Comparison of ENCODE assay signal across 2 cellular contexts in the genomic region with DNA sequence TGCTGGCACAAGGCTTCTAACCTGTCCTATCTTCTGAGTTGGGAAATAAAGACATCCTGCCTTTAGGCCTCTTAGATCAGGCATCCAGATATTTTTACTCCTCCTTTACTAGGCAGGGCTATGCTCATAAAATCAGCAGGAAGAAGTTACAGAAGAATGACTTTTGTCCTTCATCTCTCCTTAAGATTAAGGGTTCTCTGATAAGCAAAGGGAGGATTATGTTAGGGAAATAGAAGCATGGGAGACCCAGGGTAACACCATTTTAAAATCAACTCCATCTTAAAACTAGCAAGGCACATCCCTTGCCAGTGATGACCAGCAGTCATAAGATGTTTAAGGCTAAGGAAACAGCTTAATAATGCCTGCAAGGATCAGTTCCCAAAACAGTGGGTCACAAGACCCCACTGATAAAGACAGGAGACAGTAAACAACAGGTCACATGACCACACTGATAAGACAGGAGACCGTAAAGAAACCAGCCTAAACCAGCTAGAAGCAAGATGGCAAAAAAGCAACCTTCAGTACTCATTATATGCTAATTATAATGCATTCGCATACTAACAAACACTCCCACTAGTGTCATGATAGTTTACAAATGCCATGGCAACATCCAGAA.
A peak's percentile ranks its signal among the peaks of the same experiment; 100 is the strongest.
TF ChIP-seq lines count a peak whose summit lies in the region.

No MANE protein-coding gene starts in this region.

TF ChIP-seq in GM23338, 12 proteins besides CTCF, POLR2A, EP300 and RAD21 (continues in another document):
- TF ChIP-seq, protein P1, sequence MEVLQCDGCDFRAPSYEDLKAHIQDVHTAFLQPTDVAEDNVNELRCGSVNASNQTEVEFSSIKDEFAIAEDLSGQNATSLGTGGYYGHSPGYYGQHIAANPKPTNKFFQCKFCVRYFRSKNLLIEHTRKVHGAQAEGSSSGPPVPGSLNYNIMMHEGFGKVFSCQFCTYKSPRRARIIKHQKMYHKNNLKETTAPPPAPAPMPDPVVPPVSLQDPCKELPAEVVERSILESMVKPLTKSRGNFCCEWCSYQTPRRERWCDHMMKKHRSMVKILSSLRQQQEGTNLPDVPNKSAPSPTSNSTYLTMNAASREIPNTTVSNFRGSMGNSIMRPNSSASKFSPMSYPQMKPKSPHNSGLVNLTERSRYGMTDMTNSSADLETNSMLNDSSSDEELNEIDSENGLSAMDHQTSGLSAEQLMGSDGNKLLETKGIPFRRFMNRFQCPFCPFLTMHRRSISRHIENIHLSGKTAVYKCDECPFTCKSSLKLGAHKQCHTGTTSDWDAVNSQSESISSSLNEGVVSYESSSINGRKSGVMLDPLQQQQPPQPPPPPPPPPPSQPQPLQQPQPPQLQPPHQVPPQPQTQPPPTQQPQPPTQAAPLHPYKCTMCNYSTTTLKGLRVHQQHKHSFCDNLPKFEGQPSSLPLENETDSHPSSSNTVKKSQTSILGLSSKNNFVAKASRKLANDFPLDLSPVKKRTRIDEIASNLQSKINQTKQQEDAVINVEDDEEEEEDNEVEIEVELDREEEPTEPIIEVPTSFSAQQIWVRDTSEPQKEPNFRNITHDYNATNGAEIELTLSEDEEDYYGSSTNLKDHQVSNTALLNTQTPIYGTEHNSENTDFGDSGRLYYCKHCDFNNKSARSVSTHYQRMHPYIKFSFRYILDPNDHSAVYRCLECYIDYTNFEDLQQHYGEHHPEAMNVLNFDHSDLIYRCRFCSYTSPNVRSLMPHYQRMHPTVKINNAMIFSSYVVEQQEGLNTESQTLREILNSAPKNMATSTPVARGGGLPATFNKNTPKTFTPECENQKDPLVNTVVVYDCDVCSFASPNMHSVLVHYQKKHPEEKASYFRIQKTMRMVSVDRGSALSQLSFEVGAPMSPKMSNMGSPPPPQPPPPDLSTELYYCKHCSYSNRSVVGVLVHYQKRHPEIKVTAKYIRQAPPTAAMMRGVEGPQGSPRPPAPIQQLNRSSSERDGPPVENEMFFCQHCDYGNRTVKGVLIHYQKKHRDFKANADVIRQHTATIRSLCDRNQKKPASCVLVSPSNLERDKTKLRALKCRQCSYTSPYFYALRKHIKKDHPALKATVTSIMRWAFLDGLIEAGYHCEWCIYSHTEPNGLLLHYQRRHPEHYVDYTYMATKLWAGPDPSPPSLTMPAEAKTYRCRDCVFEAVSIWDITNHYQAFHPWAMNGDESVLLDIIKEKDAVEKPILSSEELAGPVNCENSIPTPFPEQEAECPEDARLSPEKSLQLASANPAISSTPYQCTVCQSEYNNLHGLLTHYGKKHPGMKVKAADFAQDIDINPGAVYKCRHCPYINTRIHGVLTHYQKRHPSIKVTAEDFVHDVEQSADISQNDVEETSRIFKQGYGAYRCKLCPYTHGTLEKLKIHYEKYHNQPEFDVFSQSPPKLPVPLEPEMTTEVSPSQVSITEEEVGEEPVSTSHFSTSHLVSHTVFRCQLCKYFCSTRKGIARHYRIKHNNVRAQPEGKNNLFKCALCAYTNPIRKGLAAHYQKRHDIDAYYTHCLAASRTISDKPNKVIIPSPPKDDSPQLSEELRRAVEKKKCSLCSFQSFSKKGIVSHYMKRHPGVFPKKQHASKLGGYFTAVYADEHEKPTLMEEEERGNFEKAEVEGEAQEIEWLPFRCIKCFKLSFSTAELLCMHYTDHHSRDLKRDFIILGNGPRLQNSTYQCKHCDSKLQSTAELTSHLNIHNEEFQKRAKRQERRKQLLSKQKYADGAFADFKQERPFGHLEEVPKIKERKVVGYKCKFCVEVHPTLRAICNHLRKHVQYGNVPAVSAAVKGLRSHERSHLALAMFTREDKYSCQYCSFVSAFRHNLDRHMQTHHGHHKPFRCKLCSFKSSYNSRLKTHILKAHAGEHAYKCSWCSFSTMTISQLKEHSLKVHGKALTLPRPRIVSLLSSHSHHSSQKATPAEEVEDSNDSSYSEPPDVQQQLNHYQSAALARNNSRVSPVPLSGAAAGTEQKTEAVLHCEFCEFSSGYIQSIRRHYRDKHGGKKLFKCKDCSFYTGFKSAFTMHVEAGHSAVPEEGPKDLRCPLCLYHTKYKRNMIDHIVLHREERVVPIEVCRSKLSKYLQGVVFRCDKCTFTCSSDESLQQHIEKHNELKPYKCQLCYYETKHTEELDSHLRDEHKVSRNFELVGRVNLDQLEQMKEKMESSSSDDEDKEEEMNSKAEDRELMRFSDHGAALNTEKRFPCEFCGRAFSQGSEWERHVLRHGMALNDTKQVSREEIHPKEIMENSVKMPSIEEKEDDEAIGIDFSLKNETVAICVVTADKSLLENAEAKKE (CRISPR knock-in tag; IDR thresholded peaks at IDR 0.05), result no peak
- TF ChIP-seq EZH2 (IDR thresholded peaks at IDR 0.05; ENCODE audit: low read depth, unreplicated experiment), result no peak
- TF ChIP-seq EZH2phosphoT487 (IDR thresholded peaks at IDR 0.05; ENCODE audit: unreplicated experiment), result no peak
- TF ChIP-seq CREB1 (CRISPR knock-in tag; IDR thresholded peaks at IDR 0.05; ENCODE audit: low read depth), result no peak
- no peak for TF ChIP-seq ZNF331 (CRISPR knock-in tag; IDR thresholded peaks at IDR 0.05; ENCODE audit: low read depth)
- TF ChIP-seq, protein P2, sequence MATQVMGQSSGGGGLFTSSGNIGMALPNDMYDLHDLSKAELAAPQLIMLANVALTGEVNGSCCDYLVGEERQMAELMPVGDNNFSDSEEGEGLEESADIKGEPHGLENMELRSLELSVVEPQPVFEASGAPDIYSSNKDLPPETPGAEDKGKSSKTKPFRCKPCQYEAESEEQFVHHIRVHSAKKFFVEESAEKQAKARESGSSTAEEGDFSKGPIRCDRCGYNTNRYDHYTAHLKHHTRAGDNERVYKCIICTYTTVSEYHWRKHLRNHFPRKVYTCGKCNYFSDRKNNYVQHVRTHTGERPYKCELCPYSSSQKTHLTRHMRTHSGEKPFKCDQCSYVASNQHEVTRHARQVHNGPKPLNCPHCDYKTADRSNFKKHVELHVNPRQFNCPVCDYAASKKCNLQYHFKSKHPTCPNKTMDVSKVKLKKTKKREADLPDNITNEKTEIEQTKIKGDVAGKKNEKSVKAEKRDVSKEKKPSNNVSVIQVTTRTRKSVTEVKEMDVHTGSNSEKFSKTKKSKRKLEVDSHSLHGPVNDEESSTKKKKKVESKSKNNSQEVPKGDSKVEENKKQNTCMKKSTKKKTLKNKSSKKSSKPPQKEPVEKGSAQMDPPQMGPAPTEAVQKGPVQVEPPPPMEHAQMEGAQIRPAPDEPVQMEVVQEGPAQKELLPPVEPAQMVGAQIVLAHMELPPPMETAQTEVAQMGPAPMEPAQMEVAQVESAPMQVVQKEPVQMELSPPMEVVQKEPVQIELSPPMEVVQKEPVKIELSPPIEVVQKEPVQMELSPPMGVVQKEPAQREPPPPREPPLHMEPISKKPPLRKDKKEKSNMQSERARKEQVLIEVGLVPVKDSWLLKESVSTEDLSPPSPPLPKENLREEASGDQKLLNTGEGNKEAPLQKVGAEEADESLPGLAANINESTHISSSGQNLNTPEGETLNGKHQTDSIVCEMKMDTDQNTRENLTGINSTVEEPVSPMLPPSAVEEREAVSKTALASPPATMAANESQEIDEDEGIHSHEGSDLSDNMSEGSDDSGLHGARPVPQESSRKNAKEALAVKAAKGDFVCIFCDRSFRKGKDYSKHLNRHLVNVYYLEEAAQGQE (IDR thresholded peaks at IDR 0.05; ENCODE audit: unreplicated experiment), result no peak
- TF ChIP-seq POLR2AphosphoS5 (IDR thresholded peaks at IDR 0.05; ENCODE audit: low read depth), result no peak
- no peak for TF ChIP-seq NANOG (IDR thresholded peaks at IDR 0.05; ENCODE audit: borderline replicate concordance)
- TF ChIP-seq STAT1 (IDR thresholded peaks at IDR 0.05; ENCODE audit: unreplicated experiment), result no peak
- no peak for TF ChIP-seq JUNB (IDR thresholded peaks at IDR 0.05; ENCODE audit: unreplicated experiment)
- no peak for TF ChIP-seq ZNF114 (CRISPR knock-in tag; IDR thresholded peaks at IDR 0.05)

TF ChIP-seq in H1, 55 proteins besides CTCF, POLR2A, EP300 and RAD21:
- TF ChIP-seq, protein P3, sequence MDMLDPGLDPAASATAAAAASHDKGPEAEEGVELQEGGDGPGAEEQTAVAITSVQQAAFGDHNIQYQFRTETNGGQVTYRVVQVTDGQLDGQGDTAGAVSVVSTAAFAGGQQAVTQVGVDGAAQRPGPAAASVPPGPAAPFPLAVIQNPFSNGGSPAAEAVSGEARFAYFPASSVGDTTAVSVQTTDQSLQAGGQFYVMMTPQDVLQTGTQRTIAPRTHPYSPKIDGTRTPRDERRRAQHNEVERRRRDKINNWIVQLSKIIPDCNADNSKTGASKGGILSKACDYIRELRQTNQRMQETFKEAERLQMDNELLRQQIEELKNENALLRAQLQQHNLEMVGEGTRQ (IDR thresholded peaks at IDR 0.05; ENCODE audit: low read length), result peak; percentile 53
- TF ChIP-seq ZNF274 (IDR thresholded peaks at IDR 0.05; ENCODE audit: borderline replicate concordance, extremely low read depth, low read length), result no peak
